Comparison of ENCODE assay signal across 11 cellular contexts in the genomic region with DNA sequence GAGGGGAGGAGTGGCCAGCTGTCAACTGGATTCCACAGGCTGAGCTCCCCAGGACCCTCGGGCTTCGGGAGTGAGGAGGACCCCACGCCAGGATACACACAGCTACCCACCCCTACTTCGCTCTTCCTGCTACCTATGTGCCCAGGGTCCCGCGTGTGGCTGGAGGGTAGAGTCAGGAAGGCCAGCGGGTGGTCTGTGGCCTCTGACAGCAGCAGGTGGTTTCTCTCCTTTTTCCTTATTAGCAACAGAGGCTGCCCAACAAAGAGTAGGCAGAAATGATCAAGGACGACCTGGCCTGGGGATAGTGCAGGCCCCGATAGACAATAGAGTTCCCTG. TPM values are rescaled to one million over a fixed set of nuclear protein-coding genes. Genes with fewer than 3 reads are reported as not detected.
DNase-seq lines count a peak whose midpoint lies in the region; ATAC-seq and TF ChIP-seq lines count a peak whose summit lies in the region.
"Had no signal": no experiment of that assay in that cellular context is flagged by ENCODE, and none has a peak within 500 bp of the region (broad histone marks: within the 10 kb centered on the region; RNA-seq: fewer than 3 reads in every experiment).

No MANE protein-coding gene starts in this region.

- 0 to 37% methylated on average over 2 of the region's 9 CpGs for WGBS in mesodermal cell (ENCODE audit: insufficient coverage in 2 of 2), 2 experiments

- H3K36me3 ChIP-seq in mesodermal cell (ENCODE audit: control insufficient read depth, insufficient read depth, low read length) = no peaks in the 10 kb centered on the region

- peaks cover 2% of the 10 kb centered on the region for H3K4me1 Mint-ChIP-seq in activated naive CD4-positive, alpha-beta T cell treated with anti-CD3 and anti-CD28 coated beads, Interleukin-2, amount 10 ng/mL, durations not matched to agents 7 days and 5 days
- H3K4me1 Mint-ChIP-seq in MCF 10A (ENCODE audit: insufficient read depth, unreplicated experiment) = peaks cover 7% of the 10 kb centered on the region
- H3K4me1 Mint-ChIP-seq in type B pancreatic cell (ENCODE audit: unreplicated experiment) = peaks cover 8% of the 10 kb centered on the region
- peaks cover 4% of the 10 kb centered on the region for H3K4me1 Mint-ChIP-seq in activated naive CD4-positive, alpha-beta T cell treated with anti-CD3 and anti-CD28 coated beads for 36 hours (ENCODE audit: low read depth)

- intact Hi-C loops in MCF 10A (cut with micrococcal nuclease) = no loop called here
- intact Hi-C loops in activated naive CD4-positive, alpha-beta T cell treated with anti-CD3 and anti-CD28 coated beads for 36 hours (cut with micrococcal nuclease) = no loop called here

- no peaks in the 10 kb centered on the region for H3K9me3 ChIP-seq in mesodermal cell (ENCODE audit: control insufficient read depth, low read length)

- H3K4me1 ChIP-seq in mesodermal cell (ENCODE audit: control insufficient read depth, insufficient read depth, low read length, poor library complexity, severe bottlenecking) = peaks cover 17% of the 10 kb centered on the region

- H3K27ac ChIP-seq in mesodermal cell (ENCODE audit: low read depth, low read length, severe bottlenecking) = no peak overlapping the region

- POLR2A ChIA-PET in MCF 10A (lab: Yijun Ruan, JAX) = no interaction called here

- DNase-seq in activated naive CD4-positive, alpha-beta T cell treated with anti-CD3 and anti-CD28 coated beads, Interleukin-2, amount 10 ng/mL, durations not matched to agents 7 days and 5 days = no peak
- DNase-seq in activated naive CD4-positive, alpha-beta T cell treated with Interleukin-2 at 50 U/mL for 16 hours = no peak
- DNase-seq in MCF 10A (ENCODE audit: unreplicated experiment) = no peak
- no peak for DNase-seq in type B pancreatic cell (ENCODE audit: extremely low spot score, unreplicated experiment)
- no peak for DNase-seq in activated naive CD4-positive, alpha-beta T cell treated with anti-CD3 and anti-CD28 coated beads for 36 hours
- DNase-seq: CD4-positive, CD25-positive, alpha-beta regulatory T cell; natural killer cell; NCI-H1930 had no signal

- CTCF ChIA-PET in activated naive CD4-positive, alpha-beta T cell treated with anti-CD3 and anti-CD28 coated beads, Interleukin-2, amount 10 ng/mL, durations not matched to agents 7 days and 5 days (lab: Charles Lee) = no interaction called here
- CTCF ChIA-PET in MCF 10A (lab: Yijun Ruan, JAX) = interaction anchor here (0.7 to 7.8 kb wide), 9 partner anchors 40 to 469 kb away, joined by 3 to 267 read pairs (median 3); no protein-coding TSS in a partner anchor
- CTCF ChIA-PET in activated naive CD4-positive, alpha-beta T cell treated with anti-CD3 and anti-CD28 coated beads for 36 hours (lab: Charles Lee) = interaction anchor here (6.4 kb wide), 1 partner anchor 468 kb away, joined by 137 read pairs; no protein-coding TSS in a partner anchor

- H3K4me3 Mint-ChIP-seq in activated naive CD4-positive, alpha-beta T cell treated with anti-CD3 and anti-CD28 coated beads, Interleukin-2, amount 10 ng/mL, durations not matched to agents 7 days and 5 days = no peak overlapping the region
- peak overlapping the region; percentile 79 for H3K4me3 Mint-ChIP-seq in MCF 10A (ENCODE audit: unreplicated experiment)
- peak overlapping the region; percentile 85 for H3K4me3 Mint-ChIP-seq in type B pancreatic cell
- H3K4me3 Mint-ChIP-seq in activated naive CD4-positive, alpha-beta T cell treated with anti-CD3 and anti-CD28 coated beads for 36 hours = no peak overlapping the region
- H3K4me3 Mint-ChIP-seq: CD4-positive, CD25-positive, alpha-beta regulatory T cell; natural killer cell had no signal

- no TSS peak for BruUV-seq in MCF 10A (replicated peaks; lab: Mats Ljungman, UMichigan)

- TF ChIP-seq CTCF in MCF 10A (IDR thresholded peaks at IDR 0.05; ENCODE audit: unreplicated experiment) (no peak), type B pancreatic cell (conservative IDR thresholded peaks at IDR 0.05) (no peak)

- peak overlapping the region; percentile 63 for H3K4me3 ChIP-seq in mesodermal cell (ENCODE audit: extremely low read depth, insufficient read depth, low read length, poor library complexity, severe bottlenecking)

- no peaks in the 10 kb centered on the region for H3K36me3 Mint-ChIP-seq in activated naive CD4-positive, alpha-beta T cell treated with anti-CD3 and anti-CD28 coated beads, Interleukin-2, amount 10 ng/mL, durations not matched to agents 7 days and 5 days
- no peaks in the 10 kb centered on the region for H3K36me3 Mint-ChIP-seq in MCF 10A (ENCODE audit: insufficient read depth, unreplicated experiment)
- peaks cover 2% of the 10 kb centered on the region for H3K36me3 Mint-ChIP-seq in type B pancreatic cell
- H3K36me3 Mint-ChIP-seq in activated naive CD4-positive, alpha-beta T cell treated with anti-CD3 and anti-CD28 coated beads for 36 hours (ENCODE audit: low read depth) = no peaks in the 10 kb centered on the region
- H3K36me3 Mint-ChIP-seq: CD4-positive, CD25-positive, alpha-beta regulatory T cell; natural killer cell had no signal

- ATAC-seq in HG03460 (IDR thresholded peaks at IDR 0.05; ENCODE audit: unreplicated experiment) = no peak
- no peak for ATAC-seq in HG02852 (IDR thresholded peaks at IDR 0.05; ENCODE audit: unreplicated experiment)
- ATAC-seq: natural killer cell had no signal

- peak overlapping the region; percentile 49 for H3K27ac Mint-ChIP-seq in activated naive CD4-positive, alpha-beta T cell treated with anti-CD3 and anti-CD28 coated beads, Interleukin-2, amount 10 ng/mL, durations not matched to agents 7 days and 5 days
- H3K27ac Mint-ChIP-seq in MCF 10A (ENCODE audit: low read depth, unreplicated experiment) (no peak overlapping the region), type B pancreatic cell (no peak overlapping the region)
- no peak overlapping the region for H3K27ac Mint-ChIP-seq in activated naive CD4-positive, alpha-beta T cell treated with anti-CD3 and anti-CD28 coated beads for 36 hours
- H3K27ac Mint-ChIP-seq: CD4-positive, CD25-positive, alpha-beta regulatory T cell; natural killer cell had no signal

- H3K9me3 Mint-ChIP-seq in activated naive CD4-positive, alpha-beta T cell treated with anti-CD3 and anti-CD28 coated beads, Interleukin-2, amount 10 ng/mL, durations not matched to agents 7 days and 5 days = no peaks in the 10 kb centered on the region
- H3K9me3 Mint-ChIP-seq in MCF 10A (ENCODE audit: unreplicated experiment) = no peaks in the 10 kb centered on the region
- H3K9me3 Mint-ChIP-seq in type B pancreatic cell = no peaks in the 10 kb centered on the region
- no peaks in the 10 kb centered on the region for H3K9me3 Mint-ChIP-seq in activated naive CD4-positive, alpha-beta T cell treated with anti-CD3 and anti-CD28 coated beads for 36 hours
- H3K9me3 Mint-ChIP-seq: natural killer cell had no signal

- H3K27me3 Mint-ChIP-seq in activated naive CD4-positive, alpha-beta T cell treated with anti-CD3 and anti-CD28 coated beads, Interleukin-2, amount 10 ng/mL, durations not matched to agents 7 days and 5 days = peaks cover 77% of the 10 kb centered on the region
- no peaks in the 10 kb centered on the region for H3K27me3 Mint-ChIP-seq in MCF 10A (ENCODE audit: insufficient read depth, unreplicated experiment)
- peaks cover 74% of the 10 kb centered on the region for H3K27me3 Mint-ChIP-seq in type B pancreatic cell
- peaks cover 60% of the 10 kb centered on the region for H3K27me3 Mint-ChIP-seq in activated naive CD4-positive, alpha-beta T cell treated with anti-CD3 and anti-CD28 coated beads for 36 hours (ENCODE audit: low read depth)

RNA-seq across cellular contexts. Expression of gene KCNMA1, which starts 1.1 kb away (rescaled TPM):
- 7.5 and 16.4 TPM in 2 replicates for total RNA-seq in MCF 10A (2022)
- 17.8 TPM for polyA plus RNA-seq in mesodermal cell (2013, experiment 1 of 2)
- polyA plus RNA-seq in mesodermal cell (2013, experiment 2 of 2) = 18.8 TPM
- 27.9 and 30.1 TPM in 2 replicates for total RNA-seq in type B pancreatic cell (ENCODE audit: low replicate concordance)
- total RNA-seq in activated naive CD4-positive, alpha-beta T cell treated with anti-CD3 and anti-CD28 coated beads for 36 hours = not detected
- total RNA-seq: CD4-positive, CD25-positive, alpha-beta regulatory T cell had no signal
- polyA plus RNA-seq: CD4-positive, CD25-positive, alpha-beta regulatory T cell had no signal

Comparison
In these comparisons a context has a peak if more than half of its experiments do, and no peak if none do; other contexts are left out.
1. H3K4me3 Mint-ChIP-seq: peak in MCF 10A (single experiment) and type B pancreatic cell (single experiment); none in activated naive CD4-positive, alpha-beta T cell treated with anti-CD3 and anti-CD28 coated beads, Interleukin-2, amount 10 ng/mL, durations not matched to agents 7 days and 5 days (single experiment) and activated naive CD4-positive, alpha-beta T cell treated with anti-CD3 and anti-CD28 coated beads for 36 hours (single experiment).